Comparison of ENCODE assay signal across 1 cellular context in the genomic region with DNA sequence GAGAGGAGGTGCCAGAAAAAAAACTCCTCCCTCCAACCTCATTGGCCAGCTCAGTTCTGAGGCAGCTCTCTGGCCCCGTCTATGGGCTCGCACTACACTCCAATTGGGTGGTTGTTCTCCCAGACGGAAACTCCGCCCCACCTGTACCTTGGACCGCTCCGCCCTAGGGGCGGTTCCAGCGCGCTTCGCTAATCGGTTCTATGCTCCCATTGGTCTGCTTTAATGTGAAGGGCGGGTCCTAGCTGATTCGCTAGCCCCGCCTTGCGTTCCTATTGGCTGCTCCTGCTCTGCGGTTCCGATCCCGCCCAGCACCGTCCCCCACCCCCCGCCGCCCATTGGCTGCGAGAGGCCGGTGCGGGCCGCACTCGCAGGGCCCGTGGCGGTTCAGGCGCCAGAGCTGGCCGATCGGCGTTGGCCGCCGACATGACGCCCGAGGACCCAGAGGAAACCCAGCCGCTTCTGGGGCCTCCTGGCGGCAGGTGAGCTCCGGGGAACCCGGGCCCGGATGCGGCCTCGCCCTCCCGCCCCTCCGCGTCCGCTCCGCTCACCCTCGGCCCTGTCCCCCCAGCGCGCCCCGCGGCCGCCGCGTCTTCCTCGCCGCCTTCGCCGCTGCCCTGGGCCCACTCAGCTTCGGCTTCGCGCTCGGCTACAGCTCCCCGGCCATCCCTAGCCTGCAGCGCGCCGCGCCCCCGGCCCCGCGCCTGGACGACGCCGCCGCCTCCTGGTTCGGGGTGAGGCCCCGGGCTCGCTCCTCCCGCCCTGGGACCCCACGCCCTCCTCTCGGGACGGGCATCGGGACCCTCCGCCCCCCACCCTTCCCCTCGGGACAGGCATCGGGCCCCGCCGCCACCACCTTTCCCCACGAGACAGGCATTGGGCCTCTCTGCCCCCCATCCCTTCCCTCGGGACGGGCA.
A peak's percentile ranks its signal among the peaks of the same experiment; 100 is the strongest.
TF ChIP-seq lines count a peak whose summit lies in the region.

A gene with protein sequence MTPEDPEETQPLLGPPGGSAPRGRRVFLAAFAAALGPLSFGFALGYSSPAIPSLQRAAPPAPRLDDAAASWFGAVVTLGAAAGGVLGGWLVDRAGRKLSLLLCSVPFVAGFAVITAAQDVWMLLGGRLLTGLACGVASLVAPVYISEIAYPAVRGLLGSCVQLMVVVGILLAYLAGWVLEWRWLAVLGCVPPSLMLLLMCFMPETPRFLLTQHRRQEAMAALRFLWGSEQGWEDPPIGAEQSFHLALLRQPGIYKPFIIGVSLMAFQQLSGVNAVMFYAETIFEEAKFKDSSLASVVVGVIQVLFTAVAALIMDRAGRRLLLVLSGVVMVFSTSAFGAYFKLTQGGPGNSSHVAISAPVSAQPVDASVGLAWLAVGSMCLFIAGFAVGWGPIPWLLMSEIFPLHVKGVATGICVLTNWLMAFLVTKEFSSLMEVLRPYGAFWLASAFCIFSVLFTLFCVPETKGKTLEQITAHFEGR (plus strand): TSS at position 362 of the 914 bp plus-strand sequence. CDS start 62 bp downstream, at position 424.

TF ChIP-seq in GM12878, 131 proteins besides CTCF, POLR2A, EP300 and RAD21 (continued from another document):
- TF ChIP-seq BACH1 (IDR thresholded peaks at IDR 0.05; ENCODE audit: borderline replicate concordance) (peak; percentile 86), BRCA1 (IDR thresholded peaks at IDR 0.05; ENCODE audit: low read depth, low read length) (no peak), EGR1 (IDR thresholded peaks at IDR 0.05; ENCODE audit: borderline replicate concordance in 1 of 2, low read depth in 2 of 2, low read length in 2 of 2) (no peak), MYB (IDR thresholded peaks at IDR 0.05; ENCODE audit: borderline replicate concordance, low read depth, low read length) (no peak), YY1 (IDR thresholded peaks at IDR 0.05; ENCODE audit: low read depth, low read length) (peak; percentile 55; the same call in 1 of the 2 replicates), IKZF2 (IDR thresholded peaks at IDR 0.05) (no peak), ZNF24 (IDR thresholded peaks at IDR 0.05) (no peak), SRF (IDR thresholded peaks at IDR 0.05; ENCODE audit: low read depth in 2 of 2, low read length in 2 of 2) (no peak), SREBF1 (IDR thresholded peaks at IDR 0.05; ENCODE audit: low read length) (no peak), MYC (IDR thresholded peaks at IDR 0.05; ENCODE audit: insufficient read depth, insufficient read length, insufficient replicate concordance, low read length, severe bottlenecking) (no peak), STAT1 (conservative IDR thresholded peaks at IDR 0.05) (no peak), CREM (IDR thresholded peaks at IDR 0.05; ENCODE audit: low read depth) (no peak; the same call in 1 of the 2 replicates), YBX1 (IDR thresholded peaks at IDR 0.05) (no peak), PML (IDR thresholded peaks at IDR 0.05; ENCODE audit: low read length) (no peak), ZNF274 (IDR thresholded peaks at IDR 0.05; ENCODE audit: insufficient read depth, insufficient read length) (no peak), BHLHE40 (IDR thresholded peaks at IDR 0.05; ENCODE audit: borderline replicate concordance in 1 of 2, low read depth in 2 of 2, low read length in 1 of 2) (peak in 1 of 2 experiments; percentile 63; a peak in 2 of 4 replicates), SIX5 (IDR thresholded peaks at IDR 0.05; ENCODE audit: low read depth, low read length, severe bottlenecking) (no peak), ETV6 (conservative IDR thresholded peaks at IDR 0.05 in 1 of 2, IDR thresholded peaks at IDR 0.05 in 1 of 2; ENCODE audit: borderline replicate concordance in 1 of 2, low read depth in 1 of 2) (no peak), CBFB (IDR thresholded peaks at IDR 0.05; ENCODE audit: low read depth) (no peak), SMARCA5 (IDR thresholded peaks at IDR 0.05) (peak; percentile 64; the same call in 1 of the 2 replicates), HDAC2 (IDR thresholded peaks at IDR 0.05) (no peak), JUNB (IDR thresholded peaks at IDR 0.05) (no peak), NR2C1 (IDR thresholded peaks at IDR 0.05) (no peak), CHD4 (IDR thresholded peaks at IDR 0.05) (no peak), KAT2A (conservative IDR thresholded peaks at IDR 0.05; ENCODE audit: control insufficient read depth, low read depth, low read length) (no peak), NFXL1 (IDR thresholded peaks at IDR 0.05; ENCODE audit: borderline replicate concordance) (0 out of 2 replicates have a peak, but pooled peaks have one; percentile 52)
- TF ChIP-seq, protein P1, sequence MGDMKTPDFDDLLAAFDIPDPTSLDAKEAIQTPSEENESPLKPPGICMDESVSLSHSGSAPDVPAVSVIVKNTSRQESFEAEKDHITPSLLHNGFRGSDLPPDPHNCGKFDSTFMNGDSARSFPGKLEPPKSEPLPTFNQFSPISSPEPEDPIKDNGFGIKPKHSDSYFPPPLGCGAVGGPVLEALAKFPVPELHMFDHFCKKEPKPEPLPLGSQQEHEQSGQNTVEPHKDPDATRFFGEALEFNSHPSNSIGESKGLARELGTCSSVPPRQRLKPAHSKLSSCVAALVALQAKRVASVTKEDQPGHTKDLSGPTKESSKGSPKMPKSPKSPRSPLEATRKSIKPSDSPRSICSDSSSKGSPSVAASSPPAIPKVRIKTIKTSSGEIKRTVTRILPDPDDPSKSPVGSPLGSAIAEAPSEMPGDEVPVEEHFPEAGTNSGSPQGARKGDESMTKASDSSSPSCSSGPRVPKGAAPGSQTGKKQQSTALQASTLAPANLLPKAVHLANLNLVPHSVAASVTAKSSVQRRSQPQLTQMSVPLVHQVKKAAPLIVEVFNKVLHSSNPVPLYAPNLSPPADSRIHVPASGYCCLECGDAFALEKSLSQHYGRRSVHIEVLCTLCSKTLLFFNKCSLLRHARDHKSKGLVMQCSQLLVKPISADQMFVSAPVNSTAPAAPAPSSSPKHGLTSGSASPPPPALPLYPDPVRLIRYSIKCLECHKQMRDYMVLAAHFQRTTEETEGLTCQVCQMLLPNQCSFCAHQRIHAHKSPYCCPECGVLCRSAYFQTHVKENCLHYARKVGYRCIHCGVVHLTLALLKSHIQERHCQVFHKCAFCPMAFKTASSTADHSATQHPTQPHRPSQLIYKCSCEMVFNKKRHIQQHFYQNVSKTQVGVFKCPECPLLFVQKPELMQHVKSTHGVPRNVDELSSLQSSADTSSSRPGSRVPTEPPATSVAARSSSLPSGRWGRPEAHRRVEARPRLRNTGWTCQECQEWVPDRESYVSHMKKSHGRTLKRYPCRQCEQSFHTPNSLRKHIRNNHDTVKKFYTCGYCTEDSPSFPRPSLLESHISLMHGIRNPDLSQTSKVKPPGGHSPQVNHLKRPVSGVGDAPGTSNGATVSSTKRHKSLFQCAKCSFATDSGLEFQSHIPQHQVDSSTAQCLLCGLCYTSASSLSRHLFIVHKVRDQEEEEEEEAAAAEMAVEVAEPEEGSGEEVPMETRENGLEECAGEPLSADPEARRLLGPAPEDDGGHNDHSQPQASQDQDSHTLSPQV (IDR thresholded peaks at IDR 0.05): no peak
- TF ChIP-seq, protein P2, sequence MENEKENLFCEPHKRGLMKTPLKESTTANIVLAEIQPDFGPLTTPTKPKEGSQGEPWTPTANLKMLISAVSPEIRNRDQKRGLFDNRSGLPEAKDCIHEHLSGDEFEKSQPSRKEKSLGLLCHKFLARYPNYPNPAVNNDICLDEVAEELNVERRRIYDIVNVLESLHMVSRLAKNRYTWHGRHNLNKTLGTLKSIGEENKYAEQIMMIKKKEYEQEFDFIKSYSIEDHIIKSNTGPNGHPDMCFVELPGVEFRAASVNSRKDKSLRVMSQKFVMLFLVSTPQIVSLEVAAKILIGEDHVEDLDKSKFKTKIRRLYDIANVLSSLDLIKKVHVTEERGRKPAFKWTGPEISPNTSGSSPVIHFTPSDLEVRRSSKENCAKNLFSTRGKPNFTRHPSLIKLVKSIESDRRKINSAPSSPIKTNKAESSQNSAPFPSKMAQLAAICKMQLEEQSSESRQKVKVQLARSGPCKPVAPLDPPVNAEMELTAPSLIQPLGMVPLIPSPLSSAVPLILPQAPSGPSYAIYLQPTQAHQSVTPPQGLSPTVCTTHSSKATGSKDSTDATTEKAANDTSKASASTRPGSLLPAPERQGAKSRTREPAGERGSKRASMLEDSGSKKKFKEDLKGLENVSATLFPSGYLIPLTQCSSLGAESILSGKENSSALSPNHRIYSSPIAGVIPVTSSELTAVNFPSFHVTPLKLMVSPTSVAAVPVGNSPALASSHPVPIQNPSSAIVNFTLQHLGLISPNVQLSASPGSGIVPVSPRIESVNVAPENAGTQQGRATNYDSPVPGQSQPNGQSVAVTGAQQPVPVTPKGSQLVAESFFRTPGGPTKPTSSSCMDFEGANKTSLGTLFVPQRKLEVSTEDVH (IDR thresholded peaks at IDR 0.05; ENCODE audit: low read depth, partially characterized antibody): no peak
- TF ChIP-seq, protein P3, sequence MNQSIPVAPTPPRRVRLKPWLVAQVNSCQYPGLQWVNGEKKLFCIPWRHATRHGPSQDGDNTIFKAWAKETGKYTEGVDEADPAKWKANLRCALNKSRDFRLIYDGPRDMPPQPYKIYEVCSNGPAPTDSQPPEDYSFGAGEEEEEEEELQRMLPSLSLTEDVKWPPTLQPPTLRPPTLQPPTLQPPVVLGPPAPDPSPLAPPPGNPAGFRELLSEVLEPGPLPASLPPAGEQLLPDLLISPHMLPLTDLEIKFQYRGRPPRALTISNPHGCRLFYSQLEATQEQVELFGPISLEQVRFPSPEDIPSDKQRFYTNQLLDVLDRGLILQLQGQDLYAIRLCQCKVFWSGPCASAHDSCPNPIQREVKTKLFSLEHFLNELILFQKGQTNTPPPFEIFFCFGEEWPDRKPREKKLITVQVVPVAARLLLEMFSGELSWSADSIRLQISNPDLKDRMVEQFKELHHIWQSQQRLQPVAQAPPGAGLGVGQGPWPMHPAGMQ (IDR thresholded peaks at IDR 0.05; ENCODE audit: borderline replicate concordance): no peak
- TF ChIP-seq, protein P4, sequence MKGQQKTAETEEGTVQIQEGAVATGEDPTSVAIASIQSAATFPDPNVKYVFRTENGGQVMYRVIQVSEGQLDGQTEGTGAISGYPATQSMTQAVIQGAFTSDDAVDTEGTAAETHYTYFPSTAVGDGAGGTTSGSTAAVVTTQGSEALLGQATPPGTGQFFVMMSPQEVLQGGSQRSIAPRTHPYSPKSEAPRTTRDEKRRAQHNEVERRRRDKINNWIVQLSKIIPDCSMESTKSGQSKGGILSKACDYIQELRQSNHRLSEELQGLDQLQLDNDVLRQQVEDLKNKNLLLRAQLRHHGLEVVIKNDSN (IDR thresholded peaks at IDR 0.05; ENCODE audit: borderline replicate concordance, extremely low read length, insufficient read depth, low read depth, low read length): no peak
- TF ChIP-seq, protein P5, sequence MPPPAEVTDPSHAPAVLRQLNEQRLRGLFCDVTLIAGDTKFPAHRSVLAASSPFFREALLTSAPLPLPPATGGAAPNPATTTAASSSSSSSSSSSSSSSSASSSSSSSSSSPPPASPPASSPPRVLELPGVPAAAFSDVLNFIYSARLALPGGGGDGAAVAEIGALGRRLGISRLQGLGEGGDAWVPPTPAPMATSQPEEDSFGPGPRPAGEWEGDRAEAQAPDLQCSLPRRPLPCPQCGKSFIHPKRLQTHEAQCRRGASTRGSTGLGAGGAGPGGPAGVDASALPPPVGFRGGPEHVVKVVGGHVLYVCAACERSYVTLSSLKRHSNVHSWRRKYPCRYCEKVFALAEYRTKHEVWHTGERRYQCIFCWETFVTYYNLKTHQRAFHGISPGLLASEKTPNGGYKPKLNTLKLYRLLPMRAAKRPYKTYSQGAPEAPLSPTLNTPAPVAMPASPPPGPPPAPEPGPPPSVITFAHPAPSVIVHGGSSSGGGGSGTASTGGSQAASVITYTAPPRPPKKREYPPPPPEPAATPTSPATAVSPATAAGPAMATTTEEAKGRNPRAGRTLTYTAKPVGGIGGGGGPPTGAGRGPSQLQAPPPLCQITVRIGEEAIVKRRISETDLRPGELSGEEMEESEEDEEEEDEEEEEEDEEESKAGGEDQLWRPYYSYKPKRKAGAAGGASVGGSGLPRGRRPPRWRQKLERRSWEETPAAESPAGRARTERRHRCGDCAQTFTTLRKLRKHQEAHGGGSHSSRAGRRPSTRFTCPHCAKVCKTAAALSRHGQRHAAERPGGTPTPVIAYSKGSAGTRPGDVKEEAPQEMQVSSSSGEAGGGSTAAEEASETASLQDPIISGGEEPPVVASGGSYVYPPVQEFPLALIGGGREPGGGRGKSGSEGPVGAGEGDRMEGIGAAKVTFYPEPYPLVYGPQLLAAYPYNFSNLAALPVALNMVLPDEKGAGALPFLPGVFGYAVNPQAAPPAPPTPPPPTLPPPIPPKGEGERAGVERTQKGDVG (CRISPR knock-in tag; IDR thresholded peaks at IDR 0.05): no peak
